In the genomic region with DNA sequence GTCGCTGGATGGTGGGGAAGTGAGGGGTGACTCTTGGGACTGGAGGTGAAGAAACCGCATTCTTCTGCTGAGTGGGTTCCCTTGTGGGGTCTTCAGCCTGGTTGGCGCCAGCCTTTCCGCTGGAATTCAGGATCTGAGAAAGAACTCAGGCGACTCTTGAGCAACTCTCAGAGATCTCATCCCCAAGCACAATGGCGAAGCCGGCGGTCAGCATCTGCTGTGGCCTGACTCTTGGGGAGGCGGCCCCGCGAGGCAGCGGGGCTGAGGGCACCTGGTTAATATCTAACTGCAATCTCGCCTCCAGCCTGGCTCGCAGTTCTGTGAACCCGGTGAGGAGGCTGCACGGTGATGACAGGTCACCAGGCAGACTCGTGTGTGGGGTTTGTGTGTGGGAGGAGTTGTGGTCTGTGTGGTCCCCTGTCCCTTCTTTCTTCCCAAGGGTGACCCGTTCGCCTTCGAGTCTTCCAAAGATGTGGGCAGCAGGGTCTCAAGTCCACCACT, we compare ENCODE assay signal across 8 cellular contexts. TPM values are rescaled to one million over a fixed set of nuclear protein-coding genes. Genes with fewer than 3 reads are reported as not detected.
DNase-seq lines count a peak whose midpoint lies in the region; ATAC-seq and TF ChIP-seq lines count a peak whose summit lies in the region.

No MANE protein-coding gene starts in this region.

- no peak overlapping the region for H2AK5ac ChIP-seq in mesenchymal stem cell (ENCODE audit: low read length, severe bottlenecking)

- no peak overlapping the region for H2BK12ac ChIP-seq in mesenchymal stem cell (ENCODE audit: low read length in 2 of 2)

- peaks cover 12% of the 10 kb centered on the region for H3K79me1 ChIP-seq in mesenchymal stem cell (replicated peaks; ENCODE audit: low read length, poor library complexity, severe bottlenecking)

- H2AFZ ChIP-seq in mesenchymal stem cell (ENCODE audit: low read depth, low read length): peak overlapping the region; percentile 83

- H3K23ac ChIP-seq in mesenchymal stem cell (ENCODE audit: low read length in 2 of 2): peak overlapping the region in 1 of 2 experiments; percentile 85

- H3K27ac Mint-ChIP-seq in WTC11: no peak overlapping the region
- H3K27ac Mint-ChIP-seq in effector memory CD8-positive, alpha-beta T cell: peak overlapping the region; percentile 92 to 96

- peak overlapping the region; percentile 90 for H2BK15ac ChIP-seq in mesenchymal stem cell (ENCODE audit: low read depth, poor library complexity, severe bottlenecking)

- 54% methylated on average over 18 of the region's 20 CpGs for WGBS in mesenchymal stem cell

- no peak overlapping the region for H2BK5ac ChIP-seq in mesenchymal stem cell (ENCODE audit: low read depth, low read length, poor library complexity, severe bottlenecking)

- H3K4me1 Mint-ChIP-seq in WTC11: peaks cover 4% of the 10 kb centered on the region; the same call in 1 of the 2 replicates
- H3K4me1 Mint-ChIP-seq in effector memory CD8-positive, alpha-beta T cell (ENCODE audit: low read depth in 2 of 2): peaks cover 16 to 20% of the 10 kb centered on the region in 2 donors

- H3K9ac ChIP-seq in mesenchymal stem cell (ENCODE audit: low read length): peak overlapping the region; percentile 98

- no peak overlapping the region for H3K4ac ChIP-seq in mesenchymal stem cell (ENCODE audit: low read depth in 1 of 2, low read length in 2 of 2)

- peaks cover 75% of the 10 kb centered on the region for H3K27me3 Mint-ChIP-seq in WTC11 (ENCODE audit: low read depth)
- peaks cover 0 to 15% of the 10 kb centered on the region in 2 donors for H3K27me3 Mint-ChIP-seq in effector memory CD8-positive, alpha-beta T cell

- H3K9me3 Mint-ChIP-seq in WTC11: peaks cover 33% of the 10 kb centered on the region
- H3K9me3 Mint-ChIP-seq in effector memory CD8-positive, alpha-beta T cell: peaks cover 7 to 16% of the 10 kb centered on the region in 2 donors

- peak overlapping the region; percentile 92 for H3K4me2 ChIP-seq in mesenchymal stem cell (ENCODE audit: low read length, poor library complexity, severe bottlenecking)

- CTCF ChIA-PET in WTC11 (lab: Charles Lee): interaction anchor here (1.3 kb wide), 1 partner anchor 81 kb away, joined by 3 read pairs; the partner anchor contains the start of gene ZNF439

- no peaks in the 10 kb centered on the region for H3K27me3 ChIP-seq in mesenchymal stem cell (ENCODE audit: control insufficient read depth in 1 of 2, insufficient read depth in 1 of 2, low read length in 2 of 2)

- H3K27ac ChIP-seq in 22Rv1: peak overlapping the region; percentile 94
- peak overlapping the region; percentile 70 for H3K27ac ChIP-seq in mesenchymal stem cell (ENCODE audit: low read length, poor library complexity, severe bottlenecking)

- H3K14ac ChIP-seq in mesenchymal stem cell (ENCODE audit: low read length in 2 of 2): no peak overlapping the region

- peaks cover 9% of the 10 kb centered on the region for H3K4me1 ChIP-seq in mesenchymal stem cell (ENCODE audit: control insufficient read depth, insufficient read depth, low read depth, low read length)

- no peak for DNase-seq in WTC11 (ENCODE audit: low spot score)
- DNase-seq in effector memory CD8-positive, alpha-beta T cell: peak; percentile 3 to 6 (median 4)
- DNase-seq in mesenchymal stem cell: peak; percentile 56
- peak; percentile 17 for DNase-seq in stromal cell of bone marrow (ENCODE audit: low read depth)

- peak overlapping the region; percentile 47 for H4K8ac ChIP-seq in mesenchymal stem cell (ENCODE audit: low read length)

- H2BK120ac ChIP-seq in mesenchymal stem cell (ENCODE audit: low read depth, low read length): no peak overlapping the region

- peak; percentile 30 for ATAC-seq in GM18498 (IDR thresholded peaks at IDR 0.05; ENCODE audit: unreplicated experiment)
- peak; percentile 12 for ATAC-seq in HG03442 (IDR thresholded peaks at IDR 0.05; ENCODE audit: unreplicated experiment)
- ATAC-seq in WTC11: no peak
- no peak for ATAC-seq in effector memory CD8-positive, alpha-beta T cell (replicated peaks)
- ATAC-seq in GM18861 (IDR thresholded peaks at IDR 0.05; ENCODE audit: unreplicated experiment): no peak

- POLR2A ChIA-PET in WTC11 (lab: Charles Lee): interaction anchor here (0.7 to 1.3 kb wide), 3 partner anchors 46 to 92 kb away, joined by 4 to 5 read pairs (median 4); partner anchors contain the start of gene ZNF440

- H3K36me3 ChIP-seq in mesenchymal stem cell (ENCODE audit: control insufficient read depth in 1 of 2, insufficient read depth in 2 of 2, low read depth in 1 of 2, low read length in 2 of 2): peaks cover 0 to 3% of the 10 kb centered on the region in 2 experiments

- H3K4me3 Mint-ChIP-seq in WTC11: peak overlapping the region; percentile 95
- peak overlapping the region; percentile 91 to 94 for H3K4me3 Mint-ChIP-seq in effector memory CD8-positive, alpha-beta T cell

- peaks cover 31% of the 10 kb centered on the region for H3K9me3 ChIP-seq in mesenchymal stem cell (ENCODE audit: control insufficient read depth, low read length)

- no peak for TF ChIP-seq CTCF in 22Rv1 (IDR thresholded peaks at IDR 0.05)
- TF ChIP-seq CTCF in WTC11 (IDR thresholded peaks at IDR 0.05): no peak

- peak overlapping the region in 1 of 2 experiments; percentile 95 for H3K18ac ChIP-seq in mesenchymal stem cell (ENCODE audit: low read depth in 1 of 2, low read length in 2 of 2)

- H3K36me3 Mint-ChIP-seq in WTC11: peaks cover 10% of the 10 kb centered on the region
- peaks cover 11% of the 10 kb centered on the region for H3K36me3 Mint-ChIP-seq in effector memory CD8-positive, alpha-beta T cell (ENCODE audit: insufficient read depth)

- peak overlapping the region; percentile 90 for H4K91ac ChIP-seq in mesenchymal stem cell (ENCODE audit: low read length)

- H3K4me3 ChIP-seq in mesenchymal stem cell (ENCODE audit: insufficient read depth in 1 of 2, low read depth in 1 of 2, low read length in 2 of 2): peak overlapping the region; percentile 66 to 94

TF ChIP-seq in WTC11, 78 proteins besides CTCF, POLR2A, EP300 and RAD21 (continues in another document):
- TF ChIP-seq, protein P1, sequence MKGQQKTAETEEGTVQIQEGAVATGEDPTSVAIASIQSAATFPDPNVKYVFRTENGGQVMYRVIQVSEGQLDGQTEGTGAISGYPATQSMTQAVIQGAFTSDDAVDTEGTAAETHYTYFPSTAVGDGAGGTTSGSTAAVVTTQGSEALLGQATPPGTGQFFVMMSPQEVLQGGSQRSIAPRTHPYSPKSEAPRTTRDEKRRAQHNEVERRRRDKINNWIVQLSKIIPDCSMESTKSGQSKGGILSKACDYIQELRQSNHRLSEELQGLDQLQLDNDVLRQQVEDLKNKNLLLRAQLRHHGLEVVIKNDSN (CRISPR knock-in tag; IDR thresholded peaks at IDR 0.05): no peak
- TF ChIP-seq FOXK1 (CRISPR knock-in tag; IDR thresholded peaks at IDR 0.05): no peak
- TF ChIP-seq ZNF232 (CRISPR knock-in tag; IDR thresholded peaks at IDR 0.05): no peak
- TF ChIP-seq ARID4B (CRISPR knock-in tag; IDR thresholded peaks at IDR 0.05; ENCODE audit: borderline replicate concordance): no peak
- TF ChIP-seq PRRX2 (CRISPR knock-in tag; IDR thresholded peaks at IDR 0.05): no peak
- TF ChIP-seq, protein P2, sequence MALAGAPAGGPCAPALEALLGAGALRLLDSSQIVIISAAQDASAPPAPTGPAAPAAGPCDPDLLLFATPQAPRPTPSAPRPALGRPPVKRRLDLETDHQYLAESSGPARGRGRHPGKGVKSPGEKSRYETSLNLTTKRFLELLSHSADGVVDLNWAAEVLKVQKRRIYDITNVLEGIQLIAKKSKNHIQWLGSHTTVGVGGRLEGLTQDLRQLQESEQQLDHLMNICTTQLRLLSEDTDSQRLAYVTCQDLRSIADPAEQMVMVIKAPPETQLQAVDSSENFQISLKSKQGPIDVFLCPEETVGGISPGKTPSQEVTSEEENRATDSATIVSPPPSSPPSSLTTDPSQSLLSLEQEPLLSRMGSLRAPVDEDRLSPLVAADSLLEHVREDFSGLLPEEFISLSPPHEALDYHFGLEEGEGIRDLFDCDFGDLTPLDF (CRISPR knock-in tag; IDR thresholded peaks at IDR 0.05): no peak
- TF ChIP-seq JUN (CRISPR knock-in tag; IDR thresholded peaks at IDR 0.05): no peak
- no peak for TF ChIP-seq NR2C2 (CRISPR knock-in tag; IDR thresholded peaks at IDR 0.05)

RNA-seq across cellular contexts. Expression of gene ZNF441, which starts 0.9 kb away (rescaled TPM):
- 1.0 to 2.2 TPM (median 1.8 TPM) in 3 replicates for total RNA-seq in WTC11 (2021)
- polyA plus RNA-seq in mesenchymal stem cell (2013, experiment 1 of 2): 2.3 TPM
- 2.0 TPM for polyA plus RNA-seq in mesenchymal stem cell (2013, experiment 2 of 2)

RNA-seq across cellular contexts. Expression of gene ZNF823, which starts 28.9 kb away (rescaled TPM):
- total RNA-seq in WTC11 (2021): 4.4 to 5.4 TPM (median 4.6 TPM) in 3 replicates
- polyA plus RNA-seq in mesenchymal stem cell (2013, experiment 1 of 2): 2.3 TPM
- 2.2 TPM for polyA plus RNA-seq in mesenchymal stem cell (2013, experiment 2 of 2)

RNA-seq across cellular contexts. Expression of gene ZNF491, which starts 30.6 kb away (rescaled TPM):
- 1.1 to 2.1 TPM (median 1.3 TPM) in 3 replicates for total RNA-seq in WTC11 (2021)
- 1.7 TPM for polyA plus RNA-seq in mesenchymal stem cell (2013, experiment 1 of 2)
- polyA plus RNA-seq in mesenchymal stem cell (2013, experiment 2 of 2): 1.1 TPM

RNA-seq across cellular contexts. Expression of gene ZNF440, which starts 46.4 kb away (rescaled TPM):
- total RNA-seq in WTC11 (2021): 10.9 to 16.4 TPM (median 12.7 TPM) in 3 replicates
- 3.0 TPM for polyA plus RNA-seq in mesenchymal stem cell (2013, experiment 1 of 2)
- polyA plus RNA-seq in mesenchymal stem cell (2013, experiment 2 of 2): 2.5 TPM

Comparison
In these comparisons a context has a peak if more than half of its experiments do, and no peak if none do; other contexts are left out.
1. ATAC-seq: peak in GM18498 (single experiment) and HG03442 (single experiment); none in WTC11 (single experiment), effector memory CD8-positive, alpha-beta T cell (single experiment) and GM18861 (single experiment).